In genomic region chr13:110748271-110748670, GRCh38 we compare ENCODE assay signal across 31 cellular contexts.
"Had no signal": no experiment of that assay in that cellular context is flagged by ENCODE, and none has a peak within 500 bp of the region (broad histone marks: within the 10 kb centered on the region; RNA-seq: fewer than 3 reads in every experiment).

No MANE protein-coding gene starts in this region.

- H2AFZ ChIP-seq: neural progenitor cell, parathyroid adenoma had no signal

- H3K36me3 ChIP-seq: neural progenitor cell, neutrophil, ovary, pancreas, prostate gland, right atrium auricular region, right lobe of liver, sigmoid colon, spleen had no signal

- H3K9ac ChIP-seq: neural progenitor cell, parathyroid adenoma had no signal

- H3K79me2 ChIP-seq: parathyroid adenoma had no signal

- DNase-seq: naive thymus-derived CD8-positive, alpha-beta T cell; natural killer cell; nephron progenitor cell; nucleus accumbens; occipital lobe; ovary; pancreas; posterior cingulate gyrus; psoas muscle; retina; right cardiac atrium; right lobe of liver; sigmoid colon; small intestine; spleen; stimulated activated CD4-positive, alpha-beta T cell treated with anti-CD3 and anti-CD28 coated beads, Interleukin-12 subunit alpha, Interleukin-12 subunit beta, amount 100 ng/mL, for 4 hours; stimulated activated CD4-positive, alpha-beta T cell treated with anti-CD3 and anti-CD28 coated beads, Interleukin-15, amount 100 ng/mL, for 24 hours; stimulated activated CD4-positive, alpha-beta T cell treated with anti-CD3 and anti-CD28 coated beads, Interleukin-1b, Interleukin-23, amount 100 ng/mL, for 48 hours; stimulated activated CD4-positive, alpha-beta T cell treated with anti-CD3 and anti-CD28 coated beads, Interleukin-2, amount 100 ng/mL, for 24 hours had no signal

- FAIRE-seq: pancreas, small intestine had no signal

- H3K4me3 ChIP-seq: neural progenitor cell, ovary, pancreas, prostate gland, psoas muscle, right atrium auricular region, right lobe of liver, sigmoid colon, skin epidermis, smooth muscle cell, spleen had no signal

- ATAC-seq: naive thymus-derived CD8-positive, alpha-beta T cell; natural killer cell; natural killer cell treated with Interleukin-12 subunit alpha and Interleukin-12 subunit beta and Interleukin-15 and Interleukin-18, amount 100 ng/mL, for 72 hours; pancreas; psoas muscle; right cardiac atrium; right lobe of liver; sciatic nerve had no signal

- H3K27ac ChIP-seq: neural progenitor cell, neutrophil, ovary, pancreas, parathyroid adenoma, prostate gland, psoas muscle, right atrium auricular region, right lobe of liver, sigmoid colon, skin epidermis, spleen had no signal

- H3K4me3 Mint-ChIP-seq: naive thymus-derived CD8-positive, alpha-beta T cell; natural killer cell; natural killer cell treated with Interleukin-12 subunit alpha and Interleukin-12 subunit beta and Interleukin-15 and Interleukin-18, amount 100 ng/mL, for 72 hours; nephron; nephron progenitor cell; neural crest cell; neural progenitor cell had no signal

- H3K27me3 Mint-ChIP-seq: natural killer cell treated with Interleukin-12 subunit alpha and Interleukin-12 subunit beta and Interleukin-15 and Interleukin-18, amount 100 ng/mL, for 72 hours; progenitor cell of endocrine pancreas had no signal

- H3K27ac Mint-ChIP-seq: naive thymus-derived CD8-positive, alpha-beta T cell; natural killer cell; natural killer cell treated with Interleukin-12 subunit alpha and Interleukin-12 subunit beta and Interleukin-15 and Interleukin-18, amount 100 ng/mL, for 72 hours; neural progenitor cell; progenitor cell of endocrine pancreas had no signal

- H3K4me1 Mint-ChIP-seq: naive thymus-derived CD8-positive, alpha-beta T cell; natural killer cell; neural crest cell; neural progenitor cell had no signal

- H3K27me3 ChIP-seq: neural progenitor cell, neutrophil, ovary, pancreas, right atrium auricular region, right lobe of liver, sigmoid colon, spleen had no signal

- H3K9me3 ChIP-seq: ovary, pancreas, prostate gland, psoas muscle, right atrium auricular region, right lobe of liver, sigmoid colon had no signal

- H3K4me2 ChIP-seq: neural progenitor cell, smooth muscle cell had no signal

- H3K4me1 ChIP-seq: neural progenitor cell, pancreas, parathyroid adenoma, prostate gland, psoas muscle, right atrium auricular region, right lobe of liver, sigmoid colon, spleen had no signal
